In genomic region chr16:14135704-14136103, GRCh38 we compare ENCODE assay signal across 25 cellular contexts.
"Had no signal": no experiment of that assay in that cellular context is flagged by ENCODE, and none has a peak within 500 bp of the region (broad histone marks: within the 10 kb centered on the region; RNA-seq: fewer than 3 reads in every experiment).

No MANE protein-coding gene starts in this region.

- H3K27ac Mint-ChIP-seq: immature natural killer cell; naive thymus-derived CD4-positive, alpha-beta T cell; natural killer cell treated with Interleukin-12 subunit alpha and Interleukin-12 subunit beta and Interleukin-15 and Interleukin-18, amount 100 ng/mL, for 72 hours; progenitor cell of endocrine pancreas; stimulated activated naive B cell treated with anti-CD40 and anti-IgM and Interleukin-4, amounts not matched to agents 10 μg/mL and 1 μg/mL and 100 μg/mL, for 72 hours had no signal

- DNase-seq: hypothalamus; immature natural killer cell; kidney; left colon; left lung; mesendoderm; midbrain; mucosa of descending colon; naive thymus-derived CD4-positive, alpha-beta T cell; ovary; right lobe of liver; stimulated activated CD4-positive, alpha-beta T cell treated with anti-CD3 and anti-CD28 coated beads, Interleukin-15, amount 100 ng/mL, for 24 hours; stimulated activated CD4-positive, alpha-beta T cell treated with anti-CD3 and anti-CD28 coated beads, Interleukin-2, amount 100 ng/mL, for 24 hours; stimulated activated CD4-positive, alpha-beta T cell treated with anti-CD3 and anti-CD28 coated beads, Interleukin-4, amount 100 ng/mL, for 1 hour; stimulated activated naive B cell treated with anti-CD40 and anti-IgM and Interleukin-4, amounts not matched to agents 10 μg/mL and 1 μg/mL and 100 μg/mL, for 72 hours; stimulated activated naive CD8-positive, alpha-beta T cell treated with anti-CD3 and anti-CD28 coated beads, Interleukin-15, Interleukin-2, amounts not matched to agents 100 U/mL and 50 U/mL, for 24 hours; stomach; tibial artery; upper lobe of right lung had no signal

- H3K4me3 ChIP-seq: left lung, lung, mucosa of descending colon, ovary, right atrium auricular region, right lobe of liver, smooth muscle cell, stomach, thoracic aorta, tibial artery, upper lobe of right lung had no signal

- H3K4me3 Mint-ChIP-seq: immature natural killer cell; naive thymus-derived CD4-positive, alpha-beta T cell; natural killer cell treated with Interleukin-12 subunit alpha and Interleukin-12 subunit beta and Interleukin-15 and Interleukin-18, amount 100 ng/mL, for 72 hours; stimulated activated naive B cell treated with anti-CD40 and anti-IgM and Interleukin-4, amounts not matched to agents 10 μg/mL and 1 μg/mL and 100 μg/mL, for 72 hours had no signal

- H3K9me3 Mint-ChIP-seq: immature natural killer cell; natural killer cell treated with Interleukin-12 subunit alpha and Interleukin-12 subunit beta and Interleukin-15 and Interleukin-18, amount 100 ng/mL, for 72 hours; stimulated activated naive B cell treated with anti-CD40 and anti-IgM and Interleukin-4, amounts not matched to agents 10 μg/mL and 1 μg/mL and 100 μg/mL, for 72 hours had no signal

- H3K27me3 Mint-ChIP-seq: naive thymus-derived CD4-positive, alpha-beta T cell; natural killer cell treated with Interleukin-12 subunit alpha and Interleukin-12 subunit beta and Interleukin-15 and Interleukin-18, amount 100 ng/mL, for 72 hours; progenitor cell of endocrine pancreas; stimulated activated naive B cell treated with anti-CD40 and anti-IgM and Interleukin-4, amounts not matched to agents 10 μg/mL and 1 μg/mL and 100 μg/mL, for 72 hours had no signal

- H3K27me3 ChIP-seq: left lung, ovary, right atrium auricular region, right lobe of liver, stomach, tibial artery, upper lobe of right lung had no signal

- H3K9me3 ChIP-seq: ovary, right lobe of liver, stomach, tibial artery, upper lobe of right lung had no signal

- H3K27ac ChIP-seq: left lung, ovary, right atrium auricular region, right lobe of liver, stomach, thoracic aorta, tibial artery, upper lobe of right lung had no signal

- H3K36me3 ChIP-seq: left lung, ovary, thoracic aorta had no signal

- H3K4me1 Mint-ChIP-seq: immature natural killer cell had no signal
